ENCODE assay signal across 30 cellular contexts in the genomic region with DNA sequence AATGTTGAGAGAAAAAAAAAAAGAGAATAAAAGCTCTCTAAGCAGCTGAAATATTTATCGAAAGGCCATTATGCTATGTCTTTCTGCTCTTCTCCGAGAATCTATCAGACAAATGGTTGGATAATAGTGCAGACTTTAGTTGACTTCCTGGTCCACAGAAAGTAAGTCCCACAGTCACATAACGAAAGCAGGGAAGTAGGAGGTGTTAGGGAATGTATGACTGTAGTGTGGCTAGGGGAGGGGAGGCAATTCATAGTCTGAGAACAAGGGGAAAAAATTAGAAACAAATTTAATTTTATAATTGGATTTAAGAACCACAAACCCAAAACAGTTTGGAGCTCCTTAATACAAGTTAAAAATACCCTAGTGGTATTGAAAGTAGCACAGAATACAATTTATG.
"Had no signal": no experiment of that assay in that cellular context is flagged by ENCODE, and none has a peak within 500 bp of the region (broad histone marks: within the 10 kb centered on the region; RNA-seq: fewer than 3 reads in every experiment).

No MANE protein-coding gene starts in this region.

- H3K4me3 Mint-ChIP-seq: activated naive CD8-positive, alpha-beta T cell; activated T-cell treated with anti-CD3 and anti-CD28 coated beads, Interleukin-2, amount 50 U/mL, for 24 hours; activated T-helper 17 cell treated with anti-CD3 and anti-CD28 coated beads, Interleukin-2, amount 50 U/mL, for 72 hours; effector memory CD8-positive, alpha-beta T cell; naive thymus-derived CD4-positive, alpha-beta T cell; neural crest cell; stimulated activated memory B cell treated with anti-CD40 and anti-IgM and Interleukin-4, amounts not matched to agents 10 μg/mL and 1 μg/mL and 100 μg/mL, for 72 hours; WTC11 had no signal

- DNase-seq: activated CD4-positive, alpha-beta T cell treated with anti-CD3 and anti-CD28 coated beads, Interleukin-2, amount 50 U/mL, for 4 hours; activated CD8-positive, alpha-beta memory T cell treated with anti-CD3 and anti-CD28 coated beads for 24 hours; activated CD8-positive, alpha-beta memory T cell treated with anti-CD3 and anti-CD28 coated beads, Interleukin-2, amount 50 U/mL, for 4 hours; activated naive CD4-positive, alpha-beta T cell; activated T-cell treated with anti-CD3 and anti-CD28 coated beads, Interleukin-2, amount 50 U/mL, for 24 hours; adrenal gland; colonic mucosa; dorsolateral prefrontal cortex; effector memory CD8-positive, alpha-beta T cell; heart right ventricle; left lung; naive thymus-derived CD4-positive, alpha-beta T cell; occipital lobe; posterior cingulate gyrus; right lobe of liver; small intestine; stimulated activated CD4-positive, alpha-beta T cell treated with anti-CD3 and anti-CD28 coated beads, Interleukin-15, amount 100 ng/mL, for 24 hours; stomach; T-helper 9 cell; transverse colon had no signal

- ATAC-seq: activated T-helper 17 cell treated with anti-CD3 and anti-CD28 coated beads, Interleukin-2, amount 50 U/mL, for 72 hours; effector memory CD8-positive, alpha-beta T cell; esophagus mucosa; heart right ventricle; left lung; naive thymus-derived CD4-positive, alpha-beta T cell; right lobe of liver; stimulated activated memory B cell treated with anti-CD40 and anti-IgM and Interleukin-4, amounts not matched to agents 10 μg/mL and 1 μg/mL and 100 μg/mL, for 72 hours; WTC11 had no signal

- H3K36me3 Mint-ChIP-seq: activated naive CD8-positive, alpha-beta T cell; naive thymus-derived CD4-positive, alpha-beta T cell; stimulated activated memory B cell treated with anti-CD40 and anti-IgM and Interleukin-4, amounts not matched to agents 10 μg/mL and 1 μg/mL and 100 μg/mL, for 72 hours; WTC11 had no signal

- H3K27ac Mint-ChIP-seq: activated naive CD8-positive, alpha-beta T cell; activated T-cell treated with anti-CD3 and anti-CD28 coated beads, Interleukin-2, amount 50 U/mL, for 24 hours; activated T-helper 17 cell treated with anti-CD3 and anti-CD28 coated beads, Interleukin-2, amount 50 U/mL, for 72 hours; effector memory CD8-positive, alpha-beta T cell; naive thymus-derived CD4-positive, alpha-beta T cell; stimulated activated memory B cell treated with anti-CD40 and anti-IgM and Interleukin-4, amounts not matched to agents 10 μg/mL and 1 μg/mL and 100 μg/mL, for 72 hours; WTC11 had no signal

- H3K4me1 Mint-ChIP-seq: activated T-helper 17 cell treated with anti-CD3 and anti-CD28 coated beads, Interleukin-2, amount 50 U/mL, for 72 hours; naive thymus-derived CD4-positive, alpha-beta T cell; stimulated activated memory B cell treated with anti-CD40 and anti-IgM and Interleukin-4, amounts not matched to agents 10 μg/mL and 1 μg/mL and 100 μg/mL, for 72 hours had no signal

- H3K36me3 ChIP-seq: adrenal gland, ascending aorta, colonic mucosa, heart right ventricle, left lung, right lobe of liver, stomach, suprapubic skin, transverse colon, vagina had no signal

- H3K4me3 ChIP-seq: adrenal gland, ascending aorta, colonic mucosa, dorsolateral prefrontal cortex, heart right ventricle, left lung, lung, right lobe of liver, stomach, suprapubic skin, transverse colon, vagina had no signal

- H3K27me3 Mint-ChIP-seq: activated naive CD8-positive, alpha-beta T cell; activated T-cell treated with anti-CD3 and anti-CD28 coated beads, Interleukin-2, amount 50 U/mL, for 24 hours; activated T-helper 17 cell treated with anti-CD3 and anti-CD28 coated beads, Interleukin-2, amount 50 U/mL, for 72 hours; effector memory CD8-positive, alpha-beta T cell; naive thymus-derived CD4-positive, alpha-beta T cell; stimulated activated memory B cell treated with anti-CD40 and anti-IgM and Interleukin-4, amounts not matched to agents 10 μg/mL and 1 μg/mL and 100 μg/mL, for 72 hours had no signal

- H3K4me1 ChIP-seq: adrenal gland, ascending aorta, colonic mucosa, heart right ventricle, left lung, right lobe of liver, stomach, suprapubic skin, transverse colon, vagina had no signal

- H3K9me3 ChIP-seq: adrenal gland, ascending aorta, colonic mucosa, left lung, right lobe of liver, stomach, suprapubic skin, transverse colon, vagina had no signal

- H3K27ac ChIP-seq: adrenal gland, ascending aorta, colonic mucosa, dorsolateral prefrontal cortex, heart right ventricle, left lung, right lobe of liver, stomach, suprapubic skin, transverse colon, vagina had no signal

- H3K27me3 ChIP-seq: adrenal gland, ascending aorta, colonic mucosa, dorsolateral prefrontal cortex, heart right ventricle, left lung, right lobe of liver, stomach, suprapubic skin, transverse colon, vagina had no signal
